13 cellular contexts compared by ENCODE assay signal in genomic region chrX:45360571-45360970, GRCh38.
DNase-seq lines count a peak whose midpoint lies in the region; ATAC-seq and TF ChIP-seq lines count a peak whose summit lies in the region.
"Had no signal": no experiment of that assay in that cellular context is flagged by ENCODE, and none has a peak within 500 bp of the region (broad histone marks: within the 10 kb centered on the region; RNA-seq: fewer than 3 reads in every experiment).

No MANE protein-coding gene starts in this region.

- H2BK12ac ChIP-seq in neuronal stem cell (ENCODE audit: low read length), result no peak overlapping the region

- H3K4me3 ChIP-seq in neuronal stem cell (ENCODE audit: low read length in 2 of 2) (no peak overlapping the region), dorsolateral prefrontal cortex (no peak overlapping the region)
- H3K4me3 ChIP-seq: BLaER1 treated with 17β-estradiol and CSF1 and Interleukin-3, amounts not matched to agents 10 nM and 100 nM; GM12878; GM23248 had no signal

- no peak overlapping the region for H2BK15ac ChIP-seq in neuronal stem cell (ENCODE audit: low read length)

- WGBS in neuronal stem cell (ENCODE audit: extremely low coverage in 2 of 2, insufficient read length in 2 of 2, insufficient replicate concordance in 1 of 2), 2 donors, result no CpG with 5 or more reads among the region's 1 CpG

- DNase-seq in ELR (ENCODE audit: low read depth) (peak; percentile 24), RPMI7951 (ENCODE audit: low read depth) (peak; percentile 10), left colon (no peak), Kasumi-1 (lab: John Stamatoyannopoulos, UW) (no peak), neuronal stem cell (ENCODE audit: low spot score) (no peak), dorsolateral prefrontal cortex (no peak)
- DNase-seq: 8988T; CD4-positive, CD25-positive, alpha-beta regulatory T cell; GM23248; H7 had no signal

- no peak overlapping the region for H3K4ac ChIP-seq in neuronal stem cell (ENCODE audit: low read length)

- no peak overlapping the region for H2BK120ac ChIP-seq in neuronal stem cell (ENCODE audit: low read depth, low read length)

- no peak overlapping the region for H2BK5ac ChIP-seq in neuronal stem cell (ENCODE audit: low read length)

- H2AFZ ChIP-seq in neuronal stem cell (ENCODE audit: low read length), result no peak overlapping the region
- H2AFZ ChIP-seq: GM23248 had no signal

- H3K27me3 ChIP-seq in neuronal stem cell (ENCODE audit: control insufficient read depth in 3 of 3, insufficient read depth in 3 of 3, low read depth in 1 of 3, low read length in 3 of 3) (no peaks in the 10 kb centered on the region), dorsolateral prefrontal cortex (peaks cover 0 to 61% (median 16%) of the 10 kb centered on the region in 45 donors)
- H3K27me3 ChIP-seq: BLaER1 treated with 17β-estradiol and CSF1 and Interleukin-3, amounts not matched to agents 10 nM and 100 nM had no signal

- H4K91ac ChIP-seq in neuronal stem cell (ENCODE audit: low read depth, low read length, poor library complexity), result no peak overlapping the region

- H3K9me3 ChIP-seq in neuronal stem cell (replicated peaks in 1 of 2; ENCODE audit: control insufficient read depth in 2 of 2, insufficient read depth in 1 of 2, low read depth in 1 of 2, low read length in 2 of 2), result no peaks in the 10 kb centered on the region

- H3K23ac ChIP-seq in neuronal stem cell (ENCODE audit: low read depth, low read length, poor library complexity), result no peak overlapping the region

- H3K27ac ChIP-seq in neuronal stem cell (replicated peaks; ENCODE audit: low read length) (no peak overlapping the region), dorsolateral prefrontal cortex (no peak overlapping the region)
- H3K27ac ChIP-seq: BLaER1 treated with 17β-estradiol and CSF1 and Interleukin-3, amounts not matched to agents 10 nM and 100 nM; GM23248 had no signal

- H3K4me1 ChIP-seq in neuronal stem cell (ENCODE audit: control insufficient read depth in 2 of 2, insufficient read depth in 1 of 2, low read depth in 1 of 2, low read length in 2 of 2), result no peaks in the 10 kb centered on the region
- H3K4me1 ChIP-seq: BLaER1 treated with 17β-estradiol and CSF1 and Interleukin-3, amounts not matched to agents 10 nM and 100 nM had no signal

- H2AK5ac ChIP-seq in neuronal stem cell (ENCODE audit: low read depth, low read length), result no peak overlapping the region

- H3K4me2 ChIP-seq in neuronal stem cell (ENCODE audit: insufficient read depth, low read length, poor library complexity, severe bottlenecking), result no peak overlapping the region
- H3K4me2 ChIP-seq: BLaER1 treated with 17β-estradiol and CSF1 and Interleukin-3, amounts not matched to agents 10 nM and 100 nM had no signal

- TF ChIP-seq CTCF in dorsolateral prefrontal cortex (IDR thresholded peaks at IDR 0.05 in 54 of 56, conservative IDR thresholded peaks at IDR 0.05 in 2 of 56; ENCODE audit: low read depth in 1 of 56, partially characterized antibody in 56 of 56), result no peak

- no peaks in the 10 kb centered on the region for H3K36me3 ChIP-seq in neuronal stem cell (replicated peaks in 1 of 2; ENCODE audit: control insufficient read depth in 2 of 2, insufficient read depth in 2 of 2, low read length in 2 of 2)
- H3K36me3 ChIP-seq: BLaER1 treated with 17β-estradiol and CSF1 and Interleukin-3, amounts not matched to agents 10 nM and 100 nM had no signal

- no peak overlapping the region for H3K14ac ChIP-seq in neuronal stem cell (ENCODE audit: low read length)

- no peak overlapping the region for H4K8ac ChIP-seq in neuronal stem cell (ENCODE audit: low read depth, low read length)

- no peaks in the 10 kb centered on the region for H3K79me1 ChIP-seq in neuronal stem cell (ENCODE audit: low read depth, low read length)

- ATAC-seq in esophagus mucosa (peak; percentile 44), left colon (peak; percentile 37)
- ATAC-seq: GM12878 had no signal

- H3K9ac ChIP-seq in neuronal stem cell (ENCODE audit: low read depth, low read length, poor library complexity), result no peak overlapping the region
- H3K9ac ChIP-seq: BLaER1 treated with 17β-estradiol and CSF1 and Interleukin-3, amounts not matched to agents 10 nM and 100 nM; GM23248 had no signal

- intact Hi-C loops in left colon (cut with DNase I, micrococcal nuclease), result no loop called here
- intact Hi-C loops in dorsolateral prefrontal cortex (cut with DNase I), result no loop called here

- H3K18ac ChIP-seq in neuronal stem cell (ENCODE audit: low read length), result no peak overlapping the region

Comparison
In these comparisons a context has a peak if more than half of its experiments do, and no peak if none do; other contexts are left out.
1. DNase-seq: peak in ELR (single experiment) and RPMI7951 (single experiment); none in left colon (0 of 2), Kasumi-1 (0 of 2), neuronal stem cell (single experiment) and dorsolateral prefrontal cortex (0 of 10).